In genomic region chr3:127134466-127134865, GRCh38 we compare ENCODE assay signal across 1 cellular context.
TF ChIP-seq lines count a peak whose summit lies in the region.

No MANE protein-coding gene starts in this region.

TF ChIP-seq in SK-N-SH treated with all-trans-retinoic acid at 6 μM for 48 hours, 23 proteins besides CTCF, POLR2A, EP300 and RAD21 (continued from another document):
- TF ChIP-seq ZFP30 (CRISPR knock-in tag; IDR thresholded peaks at IDR 0.05) (no peak), PPARA (CRISPR knock-in tag; IDR thresholded peaks at IDR 0.05; ENCODE audit: borderline replicate concordance) (no peak)
